18 cellular contexts compared by ENCODE assay signal in the genomic region with DNA sequence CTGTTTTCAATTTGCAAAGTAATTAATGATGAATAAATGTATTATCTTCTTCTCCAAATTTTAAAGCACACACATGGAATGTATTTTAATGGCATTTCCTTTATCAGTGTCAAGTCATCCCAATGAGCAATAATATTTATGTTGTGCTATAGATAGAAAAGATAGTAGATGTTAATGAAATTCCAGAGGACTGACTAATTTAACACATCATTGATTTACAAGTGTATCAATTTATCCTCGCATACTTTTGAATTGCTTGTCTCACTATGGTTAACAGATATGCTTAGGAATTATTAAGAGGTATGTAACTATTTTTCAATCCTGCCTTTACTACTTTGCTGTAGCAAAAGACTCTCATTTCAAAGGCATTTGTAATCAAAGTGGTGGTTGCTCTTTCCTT.
DNase-seq lines count a peak whose midpoint lies in the region; TF ChIP-seq lines count a peak whose summit lies in the region.
"Had no signal": no experiment of that assay in that cellular context is flagged by ENCODE, and none has a peak within 500 bp of the region (broad histone marks: within the 10 kb centered on the region; RNA-seq: fewer than 3 reads in every experiment).

No MANE protein-coding gene starts in this region.

- peaks cover 0 to 5% (median 5%) of the 10 kb centered on the region in 7 donors for H3K9me3 Mint-ChIP-seq in CD14-positive monocyte
- H3K9me3 Mint-ChIP-seq: H9 had no signal

- no peak overlapping the region for H3K4me3 Mint-ChIP-seq in CD14-positive monocyte
- H3K4me3 Mint-ChIP-seq: CD4-positive, CD25-positive, alpha-beta regulatory T cell; H9 had no signal

- H3F3A ChIP-seq in SU-DHL-6 (ENCODE audit: insufficient read depth), result no peaks in the 10 kb centered on the region

- H3K27me3 Mint-ChIP-seq in CD14-positive monocyte (ENCODE audit: low read depth in 3 of 3), result no peaks in the 10 kb centered on the region
- H3K27me3 Mint-ChIP-seq: CD4-positive, CD25-positive, alpha-beta regulatory T cell had no signal

- no peak overlapping the region for H3K27ac ChIP-seq in SU-DHL-6 (ENCODE audit: low read depth, low read length)

- no peaks in the 10 kb centered on the region for H3K36me3 Mint-ChIP-seq in CD14-positive monocyte
- H3K36me3 Mint-ChIP-seq: CD4-positive, CD25-positive, alpha-beta regulatory T cell had no signal

- H3K27me3 ChIP-seq in SU-DHL-6 (ENCODE audit: low read length), result no peaks in the 10 kb centered on the region

- DNase-seq in AG20443 (ENCODE audit: low spot score), result peak; percentile 15
- DNase-seq in HCEC 1CT, result peak; percentile 9
- peak; percentile 35 to 63 for DNase-seq in foreskin fibroblast
- DNase-seq in nucleus accumbens (lab: John Stamatoyannopoulos, UW), result no peak
- no peak for DNase-seq in CD14-positive monocyte (ENCODE audit: low spot score)
- no peak for DNase-seq in stimulated activated CD4-positive, alpha-beta T cell treated with anti-CD3 and anti-CD28 coated beads, Interleukin-1b, Interleukin-23, amount 100 ng/mL, for 48 hours
- DNase-seq in NCI-H146 (lab: John Stamatoyannopoulos, UW), result no peak
- DNase-seq: CD4-positive, CD25-positive, alpha-beta regulatory T cell; DMS153; H9; NCI-H1105; NCI-H1694; NCI-H2081 treated with DMSO at 0.1 percent for 48 hours; NCI-H510A; NCI-H748 treated with DMSO at 0.1 percent for 48 hours; T-helper 1 cell had no signal

- no peaks in the 10 kb centered on the region for H3K4me1 Mint-ChIP-seq in CD14-positive monocyte
- H3K4me1 Mint-ChIP-seq: CD4-positive, CD25-positive, alpha-beta regulatory T cell; H9 had no signal

- H3K36me3 ChIP-seq in SU-DHL-6 (ENCODE audit: low read length), result no peaks in the 10 kb centered on the region

- no peaks in the 10 kb centered on the region for H3K9me3 ChIP-seq in SU-DHL-6 (ENCODE audit: insufficient read depth, low read length)

- no peak for TF ChIP-seq CTCF in SU-DHL-6 (IDR thresholded peaks at IDR 0.05; ENCODE audit: insufficient read depth, low read length, poor library complexity, severe bottlenecking)
- no peak for TF ChIP-seq CTCF in foreskin fibroblast (IDR thresholded peaks at IDR 0.05; ENCODE audit: low read depth, low read length)
- no peak for TF ChIP-seq CTCF in CD14-positive monocyte (IDR thresholded peaks at IDR 0.05)

- intact Hi-C loops in CD14-positive monocyte (cut with micrococcal nuclease), result no loop called here

- H3K79me2 ChIP-seq in SU-DHL-6 (ENCODE audit: insufficient read depth, low read length), result no peaks in the 10 kb centered on the region

- H4K20me1 ChIP-seq in SU-DHL-6 (ENCODE audit: low read depth, low read length), result no peaks in the 10 kb centered on the region

- no peak overlapping the region for H3K9ac ChIP-seq in SU-DHL-6 (ENCODE audit: low read length)

- no peak overlapping the region for H3K27ac Mint-ChIP-seq in CD14-positive monocyte
- H3K27ac Mint-ChIP-seq: CD4-positive, CD25-positive, alpha-beta regulatory T cell; H9 had no signal

- H3K4me2 ChIP-seq in SU-DHL-6 (ENCODE audit: low read depth, low read length, poor library complexity, severe bottlenecking), result no peak overlapping the region

- no peaks in the 10 kb centered on the region for H3K9me2 ChIP-seq in SU-DHL-6 (replicated peaks; ENCODE audit: insufficient read depth, low read length)

- H2AFZ ChIP-seq in SU-DHL-6 (ENCODE audit: low read depth, low read length, severe bottlenecking), result peak overlapping the region; percentile 0

- H3K4me3 ChIP-seq in SU-DHL-6 (ENCODE audit: insufficient read depth, low read length, poor library complexity, severe bottlenecking), result no peak overlapping the region
- H3K4me3 ChIP-seq in foreskin fibroblast (ENCODE audit: low read depth in 1 of 2, low read length in 2 of 2), result no peak overlapping the region
- H3K4me3 ChIP-seq: K562 had no signal

Comparison
In these comparisons a context has a peak if more than half of its experiments do, and no peak if none do; other contexts are left out.
1. DNase-seq: peak in AG20443 (single experiment), HCEC 1CT (single experiment) and foreskin fibroblast (2 of 2); none in nucleus accumbens (0 of 56), CD14-positive monocyte (single experiment), stimulated activated CD4-positive, alpha-beta T cell treated with anti-CD3 and anti-CD28 coated beads, Interleukin-1b, Interleukin-23, amount 100 ng/mL, for 48 hours (single experiment) and NCI-H146 (single experiment).